8 cellular contexts compared by ENCODE assay signal in the genomic region with DNA sequence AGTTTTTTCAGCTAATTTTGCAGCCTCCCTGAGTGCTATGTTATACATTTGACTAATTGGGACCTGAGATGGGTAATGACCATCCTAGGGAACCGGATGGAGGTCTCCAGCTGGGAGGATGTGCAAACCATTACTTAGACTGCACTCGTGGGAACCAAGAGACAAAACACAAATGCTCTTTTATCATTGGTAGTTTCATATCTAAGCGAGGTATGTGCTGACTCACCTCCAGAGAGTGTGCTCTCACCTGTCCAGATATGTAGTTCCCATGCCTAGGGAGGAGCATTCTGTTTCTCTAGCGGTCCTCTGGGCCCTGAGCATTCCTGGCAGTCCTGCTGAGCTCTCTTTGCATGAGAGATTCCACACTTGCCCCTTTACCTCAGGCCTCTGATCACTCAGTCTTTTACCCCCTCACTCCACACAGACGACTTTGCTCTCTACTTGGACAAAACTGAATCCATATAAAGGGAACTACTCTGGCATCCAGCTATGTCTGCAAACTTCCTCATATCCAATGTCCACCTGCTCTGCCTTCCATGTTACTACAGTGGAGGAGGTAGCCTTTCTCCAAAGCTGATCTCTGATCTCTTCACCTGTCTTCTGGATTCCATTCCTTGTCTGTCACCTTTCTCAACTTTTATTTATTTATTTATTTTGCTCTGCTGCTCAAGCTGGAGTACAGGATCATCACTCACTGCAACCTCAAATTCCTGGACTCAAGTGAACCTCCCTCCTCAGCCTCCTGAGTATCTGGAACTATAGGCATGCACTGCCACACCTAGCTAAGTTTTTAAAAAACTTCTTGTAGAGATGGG.
A peak's percentile ranks its signal among the peaks of the same experiment; 100 is the strongest.
DNase-seq lines count a peak whose midpoint lies in the region; ATAC-seq and TF ChIP-seq lines count a peak whose summit lies in the region.

No MANE protein-coding gene starts in this region.

- WGBS in spleen, 5 donors, result 68 to 85% (median 72%) methylated on average over 5 of the region's 5 CpGs

- intact Hi-C loops in spleen (cut with DNase I; ENCODE audit: low total_unique reads), result no loop called here

- H3K4me1 ChIP-seq in foreskin keratinocyte, result peaks cover 25% of the 10 kb centered on the region
- H3K4me1 ChIP-seq in spleen, result peaks cover 0 to 29% (median 5%) of the 10 kb centered on the region in 6 donors

- H3K27me3 ChIP-seq in foreskin keratinocyte (no peaks in the 10 kb centered on the region), spleen (replicated peaks in 1 of 7) (no peaks in the 10 kb centered on the region)

- peaks cover 0 to 51% (median 9%) of the 10 kb centered on the region in 6 donors for H3K36me3 ChIP-seq in spleen

- H3K27ac ChIP-seq in foreskin keratinocyte, result peak overlapping the region; percentile 91
- H3K27ac ChIP-seq in spleen, result no peak overlapping the region

- no peak for TF ChIP-seq POLR2A in spleen (IDR thresholded peaks at IDR 0.05)

- TF ChIP-seq CTCF in foreskin keratinocyte (conservative IDR thresholded peaks at IDR 0.05), result no peak
- TF ChIP-seq CTCF in spleen (IDR thresholded peaks at IDR 0.05 in 8 of 11, conservative IDR thresholded peaks at IDR 0.05 in 3 of 11), result no peak

- peak; percentile 92 to 97 for DNase-seq in foreskin keratinocyte
- no peak for DNase-seq in nucleus accumbens (lab: John Stamatoyannopoulos, UW)
- DNase-seq in putamen (ENCODE audit: low spot score), result no peak
- DNase-seq in spleen, result no peak
- no peak for DNase-seq in AG20443 (ENCODE audit: low spot score)

- H3K9me3 ChIP-seq in spleen, result no peaks in the 10 kb centered on the region

- peak; percentile 66 for ATAC-seq in GM18498 (IDR thresholded peaks at IDR 0.05; ENCODE audit: unreplicated experiment)
- ATAC-seq in GM21447 (IDR thresholded peaks at IDR 0.05; ENCODE audit: unreplicated experiment), result peak; percentile 66
- ATAC-seq in HG03439 (IDR thresholded peaks at IDR 0.05; ENCODE audit: unreplicated experiment), result peak; percentile 58
- peak; percentile 76 for ATAC-seq in foreskin keratinocyte

- no peak overlapping the region for H3K4me3 ChIP-seq in spleen

Comparison
In these comparisons a context has a peak if more than half of its experiments do, and no peak if none do; other contexts are left out.
1. DNase-seq: peak in foreskin keratinocyte (2 of 2); none in nucleus accumbens (0 of 56), putamen (single experiment), spleen (single experiment) and AG20443 (single experiment).
2. Peak in every context shown above with its lines, with median percentiles within 50 percentile points of each other: ATAC-seq.